Comparison of ENCODE assay signal across 1 cellular context in genomic region chr17:307295-307691, GRCh38.
A peak's percentile ranks its signal among the peaks of the same experiment; 100 is the strongest.
TF ChIP-seq lines count a peak whose summit lies in the region.

No MANE protein-coding gene starts in this region.

TF ChIP-seq in HepG2, 621 proteins besides CTCF, POLR2A, EP300 and RAD21:
- TF ChIP-seq ZKSCAN1 (IDR thresholded peaks at IDR 0.05; ENCODE audit: low read length) (no peak), ZNF263 (CRISPR knock-in tag; IDR thresholded peaks at IDR 0.05) (peak; percentile 63; the same call in 1 of the 2 replicates), ERF (CRISPR knock-in tag; IDR thresholded peaks at IDR 0.05) (no peak), ZIK1 (CRISPR knock-in tag; IDR thresholded peaks at IDR 0.05; ENCODE audit: borderline replicate concordance, low read depth) (no peak), ZNF383 (CRISPR knock-in tag; IDR thresholded peaks at IDR 0.05; ENCODE audit: borderline replicate concordance) (no peak)
